ENCODE assay signal across 16 cellular contexts in the genomic region with DNA sequence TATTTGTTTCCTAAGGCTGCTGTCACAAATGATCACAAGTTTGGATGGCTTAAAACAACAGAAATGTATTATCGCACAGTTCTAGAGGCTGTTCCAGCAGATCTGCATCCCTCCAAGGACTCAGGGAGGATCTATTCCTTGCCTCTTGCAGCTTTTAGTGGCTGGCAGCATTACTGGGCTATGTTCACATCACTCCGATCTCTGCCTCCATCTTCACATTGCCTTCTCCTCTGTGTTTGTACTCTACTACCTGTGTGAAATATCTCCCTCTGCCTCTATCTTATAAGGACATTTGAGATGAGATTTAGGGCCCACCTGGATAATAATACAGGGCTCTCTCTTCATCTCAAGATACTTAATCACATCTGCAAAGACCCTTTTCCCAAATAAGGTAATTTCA. TPM values are rescaled to one million over a fixed set of nuclear protein-coding genes. Genes with fewer than 3 reads are reported as not detected.
DNase-seq lines count a peak whose midpoint lies in the region; ATAC-seq and TF ChIP-seq lines count a peak whose summit lies in the region.
"Had no signal": no experiment of that assay in that cellular context is flagged by ENCODE, and none has a peak within 500 bp of the region (broad histone marks: within the 10 kb centered on the region; RNA-seq: fewer than 3 reads in every experiment).

No MANE protein-coding gene starts in this region.

- H3K4me1 ChIP-seq in RWPE2 (ENCODE audit: insufficient read depth, poor library complexity, severe bottlenecking) (peaks cover 27% of the 10 kb centered on the region), fibroblast of lung (ENCODE audit: control insufficient read depth, extremely low read depth, insufficient read depth, low read length) (peaks cover 3% of the 10 kb centered on the region), spleen (peaks cover 7 to 29% (median 20%) of the 10 kb centered on the region in 6 donors)
- H3K4me1 ChIP-seq: gastrocnemius medialis, right lobe of liver had no signal

- H3K4me1 Mint-ChIP-seq in T-helper 2 cell treated with Interferon-gamma antibody and Interleukin-4, amounts not matched to agents 5 μg/mL and 100 μg/mL, for 36 hours (ENCODE audit: low read depth): peaks cover 44% of the 10 kb centered on the region

- peak overlapping the region; percentile 79 for H2AFZ ChIP-seq in fibroblast of lung (ENCODE audit: low read length)

- H3K9ac ChIP-seq in fibroblast of lung (ENCODE audit: insufficient read depth, low read length): no peak overlapping the region

- H3K9me3 ChIP-seq in RWPE2 (ENCODE audit: severe bottlenecking) (no peaks in the 10 kb centered on the region), fibroblast of lung (ENCODE audit: control insufficient read depth, insufficient read depth, low read depth, low read length) (no peaks in the 10 kb centered on the region), spleen (no peaks in the 10 kb centered on the region)
- H3K9me3 ChIP-seq: gastrocnemius medialis, right lobe of liver had no signal

- WGBS in spleen, 5 donors: 86 to 97% (median 87%) methylated on average over 2 of the region's 2 CpGs

- no peak for DNase-seq in T-helper 2 cell treated with Interferon-gamma antibody and Interleukin-4, amounts not matched to agents 5 μg/mL and 100 μg/mL, for 36 hours (ENCODE audit: low spot score)
- DNase-seq in T-helper 2 cell (no peak), RWPE2 (ENCODE audit: low spot score) (no peak), fibroblast of lung (ENCODE audit: low read depth in 2 of 2) (no peak), spleen (no peak), NCI-H2171 treated with DMSO at 0.1 percent for 48 hours (lab: John Stamatoyannopoulos, UW) (no peak), brain microvascular endothelial cell (no peak)
- DNase-seq in activated effector memory CD4-positive, alpha-beta T cell treated with anti-CD3 and anti-CD28 coated beads, Interleukin-2, amount 50 U/mL, for 16 hours: no peak
- DNase-seq: 8988T; activated CD8-positive, alpha-beta memory T cell treated with anti-CD3 and anti-CD28 coated beads for 24 hours; gastrocnemius medialis; kidney; NCI-H1105; right lobe of liver; substantia nigra; SW 1271 had no signal

- no peaks in the 10 kb centered on the region for H3K27me3 Mint-ChIP-seq in T-helper 2 cell treated with Interferon-gamma antibody and Interleukin-4, amounts not matched to agents 5 μg/mL and 100 μg/mL, for 36 hours (ENCODE audit: low read depth)

- no peaks in the 10 kb centered on the region for H4K20me1 ChIP-seq in fibroblast of lung (ENCODE audit: control insufficient read depth, extremely low read depth, insufficient read depth, low read length)

- H3K79me2 ChIP-seq in fibroblast of lung (ENCODE audit: control insufficient read depth, insufficient read depth, low read length): no peaks in the 10 kb centered on the region

- no peak for TF ChIP-seq CTCF in RWPE2 (IDR thresholded peaks at IDR 0.05; ENCODE audit: poor library complexity, severe bottlenecking)
- TF ChIP-seq CTCF in fibroblast of lung (conservative IDR thresholded peaks at IDR 0.05 in 1 of 2, IDR thresholded peaks at IDR 0.05 in 1 of 2; ENCODE audit: low read depth in 1 of 2, low read length in 2 of 2): no peak
- TF ChIP-seq CTCF in spleen (IDR thresholded peaks at IDR 0.05 in 8 of 11, conservative IDR thresholded peaks at IDR 0.05 in 3 of 11): no peak
- no peak for TF ChIP-seq CTCF in brain microvascular endothelial cell (IDR thresholded peaks at IDR 0.05; ENCODE audit: low read depth, low read length, missing control alignments)

- intact Hi-C loops in spleen (cut with DNase I; ENCODE audit: low total_unique reads): no loop called here

- peak overlapping the region; percentile 90 for H3K27ac Mint-ChIP-seq in T-helper 2 cell treated with Interferon-gamma antibody and Interleukin-4, amounts not matched to agents 5 μg/mL and 100 μg/mL, for 36 hours

- H3K27ac ChIP-seq in RWPE2 (ENCODE audit: poor library complexity, severe bottlenecking): peak overlapping the region; percentile 64
- no peak overlapping the region for H3K27ac ChIP-seq in fibroblast of lung (ENCODE audit: insufficient read depth, low read length)
- H3K27ac ChIP-seq in spleen: peak overlapping the region; percentile 58 to 87 (median 76)
- H3K27ac ChIP-seq in brain microvascular endothelial cell: no peak overlapping the region
- H3K27ac ChIP-seq: right lobe of liver had no signal

- H3K36me3 Mint-ChIP-seq in T-helper 2 cell treated with Interferon-gamma antibody and Interleukin-4, amounts not matched to agents 5 μg/mL and 100 μg/mL, for 36 hours (ENCODE audit: low read depth): peaks cover 78% of the 10 kb centered on the region

- ATAC-seq in RWPE2 (ENCODE audit: low read depth): no peak
- ATAC-seq: gastrocnemius medialis, right lobe of liver had no signal

- H3K4me2 ChIP-seq in fibroblast of lung (ENCODE audit: extremely low read depth, insufficient read depth, low read length): no peak overlapping the region

- H3K36me3 ChIP-seq in RWPE2 (ENCODE audit: low read depth) (peaks cover 86% of the 10 kb centered on the region), fibroblast of lung (ENCODE audit: control insufficient read depth, insufficient read depth, low read length) (peaks cover 2% of the 10 kb centered on the region), spleen (peaks cover 0 to 22% (median 0%) of the 10 kb centered on the region in 6 donors), brain microvascular endothelial cell (replicated peaks) (no peaks in the 10 kb centered on the region)
- H3K36me3 ChIP-seq: gastrocnemius medialis, right lobe of liver had no signal

- H3K9me3 Mint-ChIP-seq in T-helper 2 cell treated with Interferon-gamma antibody and Interleukin-4, amounts not matched to agents 5 μg/mL and 100 μg/mL, for 36 hours: no peaks in the 10 kb centered on the region

- peak overlapping the region; percentile 74 for H3K4me3 Mint-ChIP-seq in T-helper 2 cell treated with Interferon-gamma antibody and Interleukin-4, amounts not matched to agents 5 μg/mL and 100 μg/mL, for 36 hours

- H3K4me3 ChIP-seq in RWPE2 (ENCODE audit: severe bottlenecking) (no peak overlapping the region), fibroblast of lung (replicated peaks in 1 of 4; ENCODE audit: control extremely low read depth in 1 of 4, insufficient read depth in 1 of 4, low read depth in 3 of 4, low read length in 4 of 4) (no peak overlapping the region), spleen (peak overlapping the region in 4 of 8 donors; percentile 0 to 50 (median 12)), brain microvascular endothelial cell (ENCODE audit: low read depth, low read length) (no peak overlapping the region)
- H3K4me3 ChIP-seq: gastrocnemius medialis, right lobe of liver had no signal

- no peaks in the 10 kb centered on the region for H3K27me3 ChIP-seq in RWPE2 (ENCODE audit: insufficient read depth, poor library complexity, severe bottlenecking)
- H3K27me3 ChIP-seq in fibroblast of lung (ENCODE audit: control insufficient read depth, insufficient read depth, low read length): no peaks in the 10 kb centered on the region
- no peaks in the 10 kb centered on the region for H3K27me3 ChIP-seq in spleen (replicated peaks in 1 of 7)
- no peaks in the 10 kb centered on the region for H3K27me3 ChIP-seq in brain microvascular endothelial cell (replicated peaks)
- H3K27me3 ChIP-seq: gastrocnemius medialis, right lobe of liver had no signal

- TF ChIP-seq POLR2A in spleen (IDR thresholded peaks at IDR 0.05): no peak

- in situ Hi-C loops in brain microvascular endothelial cell (cut with HindIII; ENCODE audit: low pct_ligation_motif_present, low sequenced_read_pairs): no loop called here

RNA-seq across cellular contexts. Expression of gene NDC80, which starts 18.9 kb away (rescaled TPM):
- total RNA-seq in fibroblast of lung (1.0 and 9.7 TPM in 2 replicates), spleen (1 to 10 TPM; 3.4 to 7.3 (median 4.4) TPM)
- polyA plus RNA-seq in fibroblast of lung (8.3 and 22.5 TPM in 2 replicates), spleen (1 to 10 TPM; 3.4 to 9.0 (median 4.4) TPM)
- polyA plus RNA-seq in fibroblast of lung (2012): 6.3 and 18.8 TPM in 2 replicates
- polyA minus RNA-seq in fibroblast of lung (ENCODE audit: low replicate concordance): 3.9 TPM in 1 of 2 replicates, not detected in the other

RNA-seq across cellular contexts. Expression of gene METTL4, which starts 19.0 kb away (rescaled TPM):
- total RNA-seq in fibroblast of lung (9.8 and 12.2 TPM in 2 replicates), spleen (10 to 100 TPM; 12.5 to 30.8 (median 16.9) TPM)
- polyA plus RNA-seq in fibroblast of lung (8.0 and 9.3 TPM in 2 replicates), spleen (10 to 100 TPM in 2 of 3 donors, 1 to 10 TPM in 1; 9.1 to 11.8 (median 10.3) TPM)
- polyA plus RNA-seq in fibroblast of lung (2012): 4.1 and 5.0 TPM in 2 replicates
- polyA minus RNA-seq in fibroblast of lung (ENCODE audit: low replicate concordance): 0.67 and 3.3 TPM in 2 replicates

Comparison
In these comparisons a context has a peak if more than half of its experiments do, and no peak if none do; other contexts are left out.
1. H3K27ac ChIP-seq: peak in RWPE2 (single experiment) and spleen (8 of 8); none in fibroblast of lung (single experiment) and brain microvascular endothelial cell (single experiment).